In genomic region chr14:93010543-93011541, GRCh38 we compare ENCODE assay signal across 12 cellular contexts.
DNase-seq lines count a peak whose midpoint lies in the region; ATAC-seq and TF ChIP-seq lines count a peak whose summit lies in the region.
"Had no signal": no experiment of that assay in that cellular context is flagged by ENCODE, and none has a peak within 500 bp of the region (broad histone marks: within the 10 kb centered on the region; RNA-seq: fewer than 3 reads in every experiment).

No MANE protein-coding gene starts in this region.

- ATAC-seq in lung (ENCODE audit: insufficient read depth, low FRiP score) (no peak), HG03378 (IDR thresholded peaks at IDR 0.05; ENCODE audit: unreplicated experiment) (no peak)

- H3K4me3 ChIP-seq in WERI-Rb-1 (ENCODE audit: low read depth, low read length) (no peak overlapping the region), lung (no peak overlapping the region)

- no peak for TF ChIP-seq CTCF in C4-2B (conservative IDR thresholded peaks at IDR 0.05)
- TF ChIP-seq CTCF in WERI-Rb-1 (IDR thresholded peaks at IDR 0.05; ENCODE audit: low read depth, low read length) = no peak
- TF ChIP-seq CTCF in lung (IDR thresholded peaks at IDR 0.05; ENCODE audit: control extremely low read depth, extremely low read depth) = no peak
- TF ChIP-seq CTCF in GM10248 (IDR thresholded peaks at IDR 0.05; ENCODE audit: control extremely low read depth, extremely low read depth, low read depth, missing control alignments) = no peak

- H3K36me3 ChIP-seq in WERI-Rb-1 = peaks cover 15% of the 10 kb centered on the region
- peaks cover 0 to 2% of the 10 kb centered on the region in 2 donors for H3K36me3 ChIP-seq in lung (ENCODE audit: control insufficient read depth in 2 of 2, insufficient read depth in 2 of 2, low read length in 2 of 2)

- H3K27ac ChIP-seq in C4-2B (peak overlapping the region; percentile 98), WERI-Rb-1 (peak overlapping the region; percentile 91), lung (ENCODE audit: low read depth in 1 of 2, low read length in 1 of 2) (peak overlapping the region; percentile 1 to 69)

- CTCF ChIA-PET in GM10248 (lab: Yijun Ruan, JAX) = interaction anchor here (1.8 kb wide), 1 partner anchor 102 kb away, joined by 5 read pairs; no protein-coding TSS in a partner anchor

- H3K27me3 ChIP-seq in WERI-Rb-1 (ENCODE audit: insufficient read depth, low read depth, severe bottlenecking) = no peaks in the 10 kb centered on the region
- H3K27me3 ChIP-seq in lung (ENCODE audit: control insufficient read depth, insufficient read depth) = no peaks in the 10 kb centered on the region

- 72 to 78% methylated on average over 23 of the region's 23 CpGs for WGBS in lung, 2 donors

- peaks cover 26 to 62% of the 10 kb centered on the region in 2 donors for H3K4me1 ChIP-seq in lung (ENCODE audit: control insufficient read depth in 2 of 2, insufficient read depth in 2 of 2, low read length in 2 of 2)

- DNase-seq in NCI-H187 (lab: John Stamatoyannopoulos, UW) (peak; percentile 37 to 60), WERI-Rb-1 (peak; percentile 92), lung (ENCODE audit: low spot score) (no peak), GM10248 (ENCODE audit: extremely low spot score) (no peak), hippocampal formation (lab: John Stamatoyannopoulos, UW) (no peak)
- no peak for DNase-seq in effector CD8-positive, alpha-beta T cell (lab: John Stamatoyannopoulos, UW)
- DNase-seq: activated CD4-positive, alpha-beta T cell treated with anti-CD3 and anti-CD28 coated beads, Interleukin-2, amount 50 U/mL, for 4 hours; activated gamma-delta T cell treated with Interleukin-2 at 50 U/mL for 16 hours; NCI-H446 treated with DMSO at 0.1 percent for 48 hours; stimulated activated CD4-positive, alpha-beta T cell treated with anti-CD3 and anti-CD28 coated beads, Interleukin-2, amount 100 ng/mL, for 24 hours had no signal

- POLR2A ChIA-PET in GM10248 (lab: Yijun Ruan, JAX) = no interaction called here

- H3K9me3 ChIP-seq in WERI-Rb-1 (ENCODE audit: severe bottlenecking) (no peaks in the 10 kb centered on the region), lung (ENCODE audit: control insufficient read depth in 2 of 2, insufficient read depth in 1 of 2, low read length in 1 of 2) (no peaks in the 10 kb centered on the region)

Comparison
In these comparisons a context has a peak if more than half of its experiments do, and no peak if none do; other contexts are left out.
1. H3K27ac ChIP-seq: peak in every context shown above with its lines; median percentile 98 in C4-2B; 91 in WERI-Rb-1; 35 in lung.
2. DNase-seq: peak in NCI-H187 (2 of 2) and WERI-Rb-1 (single experiment); none in lung (single experiment), effector CD8-positive, alpha-beta T cell (single experiment), GM10248 (single experiment) and hippocampal formation (0 of 2).